In genomic region chr16:87484487-87485331, GRCh38 we compare ENCODE assay signal across 1 cellular context.
TF ChIP-seq lines count a peak whose summit lies in the region.

No MANE protein-coding gene starts in this region.

TF ChIP-seq in HepG2, 621 proteins besides CTCF, POLR2A, EP300 and RAD21 (continued from another document and continues in another):
- TF ChIP-seq, protein P1, sequence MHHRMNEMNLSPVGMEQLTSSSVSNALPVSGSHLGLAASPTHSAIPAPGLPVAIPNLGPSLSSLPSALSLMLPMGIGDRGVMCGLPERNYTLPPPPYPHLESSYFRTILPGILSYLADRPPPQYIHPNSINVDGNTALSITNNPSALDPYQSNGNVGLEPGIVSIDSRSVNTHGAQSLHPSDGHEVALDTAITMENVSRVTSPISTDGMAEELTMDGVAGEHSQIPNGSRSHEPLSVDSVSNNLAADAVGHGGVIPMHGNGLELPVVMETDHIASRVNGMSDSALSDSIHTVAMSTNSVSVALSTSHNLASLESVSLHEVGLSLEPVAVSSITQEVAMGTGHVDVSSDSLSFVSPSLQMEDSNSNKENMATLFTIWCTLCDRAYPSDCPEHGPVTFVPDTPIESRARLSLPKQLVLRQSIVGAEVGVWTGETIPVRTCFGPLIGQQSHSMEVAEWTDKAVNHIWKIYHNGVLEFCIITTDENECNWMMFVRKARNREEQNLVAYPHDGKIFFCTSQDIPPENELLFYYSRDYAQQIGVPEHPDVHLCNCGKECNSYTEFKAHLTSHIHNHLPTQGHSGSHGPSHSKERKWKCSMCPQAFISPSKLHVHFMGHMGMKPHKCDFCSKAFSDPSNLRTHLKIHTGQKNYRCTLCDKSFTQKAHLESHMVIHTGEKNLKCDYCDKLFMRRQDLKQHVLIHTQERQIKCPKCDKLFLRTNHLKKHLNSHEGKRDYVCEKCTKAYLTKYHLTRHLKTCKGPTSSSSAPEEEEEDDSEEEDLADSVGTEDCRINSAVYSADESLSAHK (CRISPR knock-in tag; IDR thresholded peaks at IDR 0.05; ENCODE audit: borderline replicate concordance) = no peak
- TF ChIP-seq ZNF432 (CRISPR knock-in tag; IDR thresholded peaks at IDR 0.05; ENCODE audit: borderline replicate concordance) (no peak), ZNF556 (CRISPR knock-in tag; IDR thresholded peaks at IDR 0.05; ENCODE audit: borderline replicate concordance) (peak; percentile 24; the same call in 1 of the 2 replicates), KLF16 (CRISPR knock-in tag; IDR thresholded peaks at IDR 0.05) (no peak), ZNF10 (CRISPR knock-in tag; IDR thresholded peaks at IDR 0.05; ENCODE audit: borderline replicate concordance, low read depth) (no peak), RBFOX2 (IDR thresholded peaks at IDR 0.05; ENCODE audit: low read depth, low read length) (no peak), RFX1 (IDR thresholded peaks at IDR 0.05) (no peak), NFRKB (IDR thresholded peaks at IDR 0.05) (no peak), ZNF792 (CRISPR knock-in tag; IDR thresholded peaks at IDR 0.05) (no peak), ZNF484 (CRISPR knock-in tag; IDR thresholded peaks at IDR 0.05; ENCODE audit: borderline replicate concordance, low read depth) (no peak), TAF1 (CRISPR knock-in tag; IDR thresholded peaks at IDR 0.05) (no peak), PHB2 (IDR thresholded peaks at IDR 0.05; ENCODE audit: partially characterized antibody) (no peak), ZNF503 (CRISPR knock-in tag; IDR thresholded peaks at IDR 0.05) (peak; percentile 46; the same call in 1 of the 2 replicates), ZNF720 (CRISPR knock-in tag; IDR thresholded peaks at IDR 0.05) (no peak), ZNF281 (CRISPR knock-in tag; IDR thresholded peaks at IDR 0.05; ENCODE audit: borderline replicate concordance) (no peak), ZNF878 (CRISPR knock-in tag; IDR thresholded peaks at IDR 0.05) (no peak), RFX5 (IDR thresholded peaks at IDR 0.05; ENCODE audit: low read depth, low read length) (no peak), MZF1 (CRISPR knock-in tag; IDR thresholded peaks at IDR 0.05; ENCODE audit: borderline replicate concordance) (no peak), RARA (CRISPR knock-in tag; IDR thresholded peaks at IDR 0.05) (peak; percentile 98), ZNF282 (IDR thresholded peaks at IDR 0.05; ENCODE audit: partially characterized antibody) (no peak), PCBP1 (IDR thresholded peaks at IDR 0.05; ENCODE audit: borderline replicate concordance, low read depth, low read length) (no peak), FOXJ3 (CRISPR knock-in tag; IDR thresholded peaks at IDR 0.05; ENCODE audit: borderline replicate concordance) (peak; percentile 71; the same call in 1 of the 2 replicates), POLR2AphosphoS5 (IDR thresholded peaks at IDR 0.05; ENCODE audit: low read depth, low read length) (no peak), ZNF558 (CRISPR knock-in tag; IDR thresholded peaks at IDR 0.05; ENCODE audit: borderline replicate concordance) (no peak), ZNF180 (CRISPR knock-in tag; IDR thresholded peaks at IDR 0.05; ENCODE audit: borderline replicate concordance, low read depth) (no peak), ATRX (CRISPR knock-in tag; IDR thresholded peaks at IDR 0.05; ENCODE audit: borderline replicate concordance) (no peak), ZNF598 (CRISPR knock-in tag; IDR thresholded peaks at IDR 0.05; ENCODE audit: borderline replicate concordance) (no peak), SMARCE1 (IDR thresholded peaks at IDR 0.05; ENCODE audit: borderline replicate concordance) (no peak), ZNF224 (CRISPR knock-in tag; IDR thresholded peaks at IDR 0.05) (no peak), AKAP8 (CRISPR knock-in tag; IDR thresholded peaks at IDR 0.05) (no peak), ARID2 (CRISPR knock-in tag; IDR thresholded peaks at IDR 0.05; ENCODE audit: borderline replicate concordance) (no peak), ZIK1 (CRISPR knock-in tag; IDR thresholded peaks at IDR 0.05; ENCODE audit: borderline replicate concordance, low read depth) (no peak), CHCHD3 (CRISPR knock-in tag; IDR thresholded peaks at IDR 0.05) (no peak), JUN (CRISPR knock-in tag; IDR thresholded peaks at IDR 0.05) (no peak), ZNF614 (CRISPR knock-in tag; IDR thresholded peaks at IDR 0.05; ENCODE audit: borderline replicate concordance) (no peak), ZNF570 (CRISPR knock-in tag; IDR thresholded peaks at IDR 0.05; ENCODE audit: borderline replicate concordance) (no peak), FOXP4 (CRISPR knock-in tag; IDR thresholded peaks at IDR 0.05) (peak; percentile 44; the same call in 1 of the 2 replicates), ZFX (CRISPR knock-in tag; IDR thresholded peaks at IDR 0.05; ENCODE audit: low read depth) (0 out of 2 replicates have a peak, but pooled peaks have one; percentile 17), ZSCAN22 (CRISPR knock-in tag; IDR thresholded peaks at IDR 0.05) (no peak), ATM (IDR thresholded peaks at IDR 0.05; ENCODE audit: borderline replicate concordance) (no peak), TRIM24 (CRISPR knock-in tag; IDR thresholded peaks at IDR 0.05) (no peak)
- TF ChIP-seq, protein P2, sequence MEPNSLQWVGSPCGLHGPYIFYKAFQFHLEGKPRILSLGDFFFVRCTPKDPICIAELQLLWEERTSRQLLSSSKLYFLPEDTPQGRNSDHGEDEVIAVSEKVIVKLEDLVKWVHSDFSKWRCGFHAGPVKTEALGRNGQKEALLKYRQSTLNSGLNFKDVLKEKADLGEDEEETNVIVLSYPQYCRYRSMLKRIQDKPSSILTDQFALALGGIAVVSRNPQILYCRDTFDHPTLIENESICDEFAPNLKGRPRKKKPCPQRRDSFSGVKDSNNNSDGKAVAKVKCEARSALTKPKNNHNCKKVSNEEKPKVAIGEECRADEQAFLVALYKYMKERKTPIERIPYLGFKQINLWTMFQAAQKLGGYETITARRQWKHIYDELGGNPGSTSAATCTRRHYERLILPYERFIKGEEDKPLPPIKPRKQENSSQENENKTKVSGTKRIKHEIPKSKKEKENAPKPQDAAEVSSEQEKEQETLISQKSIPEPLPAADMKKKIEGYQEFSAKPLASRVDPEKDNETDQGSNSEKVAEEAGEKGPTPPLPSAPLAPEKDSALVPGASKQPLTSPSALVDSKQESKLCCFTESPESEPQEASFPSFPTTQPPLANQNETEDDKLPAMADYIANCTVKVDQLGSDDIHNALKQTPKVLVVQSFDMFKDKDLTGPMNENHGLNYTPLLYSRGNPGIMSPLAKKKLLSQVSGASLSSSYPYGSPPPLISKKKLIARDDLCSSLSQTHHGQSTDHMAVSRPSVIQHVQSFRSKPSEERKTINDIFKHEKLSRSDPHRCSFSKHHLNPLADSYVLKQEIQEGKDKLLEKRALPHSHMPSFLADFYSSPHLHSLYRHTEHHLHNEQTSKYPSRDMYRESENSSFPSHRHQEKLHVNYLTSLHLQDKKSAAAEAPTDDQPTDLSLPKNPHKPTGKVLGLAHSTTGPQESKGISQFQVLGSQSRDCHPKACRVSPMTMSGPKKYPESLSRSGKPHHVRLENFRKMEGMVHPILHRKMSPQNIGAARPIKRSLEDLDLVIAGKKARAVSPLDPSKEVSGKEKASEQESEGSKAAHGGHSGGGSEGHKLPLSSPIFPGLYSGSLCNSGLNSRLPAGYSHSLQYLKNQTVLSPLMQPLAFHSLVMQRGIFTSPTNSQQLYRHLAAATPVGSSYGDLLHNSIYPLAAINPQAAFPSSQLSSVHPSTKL (CRISPR knock-in tag; IDR thresholded peaks at IDR 0.05) = peak; percentile 67
- TF ChIP-seq, protein P3, sequence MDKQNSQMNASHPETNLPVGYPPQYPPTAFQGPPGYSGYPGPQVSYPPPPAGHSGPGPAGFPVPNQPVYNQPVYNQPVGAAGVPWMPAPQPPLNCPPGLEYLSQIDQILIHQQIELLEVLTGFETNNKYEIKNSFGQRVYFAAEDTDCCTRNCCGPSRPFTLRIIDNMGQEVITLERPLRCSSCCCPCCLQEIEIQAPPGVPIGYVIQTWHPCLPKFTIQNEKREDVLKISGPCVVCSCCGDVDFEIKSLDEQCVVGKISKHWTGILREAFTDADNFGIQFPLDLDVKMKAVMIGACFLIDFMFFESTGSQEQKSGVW (CRISPR knock-in tag; IDR thresholded peaks at IDR 0.05; ENCODE audit: borderline replicate concordance) = no peak
- TF ChIP-seq, protein P4, sequence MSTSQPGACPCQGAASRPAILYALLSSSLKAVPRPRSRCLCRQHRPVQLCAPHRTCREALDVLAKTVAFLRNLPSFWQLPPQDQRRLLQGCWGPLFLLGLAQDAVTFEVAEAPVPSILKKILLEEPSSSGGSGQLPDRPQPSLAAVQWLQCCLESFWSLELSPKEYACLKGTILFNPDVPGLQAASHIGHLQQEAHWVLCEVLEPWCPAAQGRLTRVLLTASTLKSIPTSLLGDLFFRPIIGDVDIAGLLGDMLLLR (CRISPR knock-in tag; IDR thresholded peaks at IDR 0.05) = no peak
- TF ChIP-seq, protein P5, sequence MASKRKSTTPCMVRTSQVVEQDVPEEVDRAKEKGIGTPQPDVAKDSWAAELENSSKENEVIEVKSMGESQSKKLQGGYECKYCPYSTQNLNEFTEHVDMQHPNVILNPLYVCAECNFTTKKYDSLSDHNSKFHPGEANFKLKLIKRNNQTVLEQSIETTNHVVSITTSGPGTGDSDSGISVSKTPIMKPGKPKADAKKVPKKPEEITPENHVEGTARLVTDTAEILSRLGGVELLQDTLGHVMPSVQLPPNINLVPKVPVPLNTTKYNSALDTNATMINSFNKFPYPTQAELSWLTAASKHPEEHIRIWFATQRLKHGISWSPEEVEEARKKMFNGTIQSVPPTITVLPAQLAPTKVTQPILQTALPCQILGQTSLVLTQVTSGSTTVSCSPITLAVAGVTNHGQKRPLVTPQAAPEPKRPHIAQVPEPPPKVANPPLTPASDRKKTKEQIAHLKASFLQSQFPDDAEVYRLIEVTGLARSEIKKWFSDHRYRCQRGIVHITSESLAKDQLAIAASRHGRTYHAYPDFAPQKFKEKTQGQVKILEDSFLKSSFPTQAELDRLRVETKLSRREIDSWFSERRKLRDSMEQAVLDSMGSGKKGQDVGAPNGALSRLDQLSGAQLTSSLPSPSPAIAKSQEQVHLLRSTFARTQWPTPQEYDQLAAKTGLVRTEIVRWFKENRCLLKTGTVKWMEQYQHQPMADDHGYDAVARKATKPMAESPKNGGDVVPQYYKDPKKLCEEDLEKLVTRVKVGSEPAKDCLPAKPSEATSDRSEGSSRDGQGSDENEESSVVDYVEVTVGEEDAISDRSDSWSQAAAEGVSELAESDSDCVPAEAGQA (IDR thresholded peaks at IDR 0.05; ENCODE audit: low read depth) = no peak
- TF ChIP-seq, protein P5 (CRISPR knock-in tag; IDR thresholded peaks at IDR 0.05; ENCODE audit: borderline replicate concordance) = no peak
